24 cellular contexts compared by ENCODE assay signal in genomic region chr1:152904688-152905440, GRCh38. TPM values are rescaled to one million over a fixed set of nuclear protein-coding genes. Genes with fewer than 3 reads are reported as not detected.
"Had no signal": no experiment of that assay in that cellular context is flagged by ENCODE, and none has a peak within 500 bp of the region (broad histone marks: within the 10 kb centered on the region; RNA-seq: fewer than 3 reads in every experiment).

No MANE protein-coding gene starts in this region.

- H3K36me3 ChIP-seq: ascending aorta, gastrocnemius medialis, left ventricle myocardium inferior, transverse colon had no signal

- H3K27ac ChIP-seq: ascending aorta, gastrocnemius medialis, left ventricle myocardium inferior, transverse colon had no signal

- DNase-seq: activated B cell treated with CpG ODN at 0.5 μM for 24 hours; activated CD4-positive, alpha-beta T cell treated with anti-CD3 and anti-CD28 coated beads for 4 hours; activated CD8-positive, alpha-beta T cell treated with anti-CD3 and anti-CD28 coated beads, Interleukin-2, amount 10 ng/mL, durations not matched to agents 7 days and 5 days; activated effector memory CD4-positive, alpha-beta T cell treated with Interleukin-2 at 50 U/mL for 16 hours; activated naive CD4-positive, alpha-beta T cell treated with anti-CD3 and anti-CD28 coated beads, Interleukin-2, amount 10 ng/mL, durations not matched to agents 7 days and 5 days; activated T-cell treated with anti-CD3 and anti-CD28 coated beads, Interleukin-2, amount 50 U/mL, for 4 hours; effector CD8-positive, alpha-beta T cell; gastrocnemius medialis; head of caudate nucleus; left ventricle myocardium inferior; retina; stimulated activated naive B cell treated with anti-CD40 and anti-IgM and Interleukin-4, amounts not matched to agents 10 μg/mL and 1 μg/mL and 100 μg/mL, for 72 hours; substantia nigra; T-cell; transverse colon had no signal

- H3K4me1 Mint-ChIP-seq: activated B cell treated with CpG ODN at 0.5 μM for 24 hours; activated naive CD4-positive, alpha-beta T cell treated with anti-CD3 and anti-CD28 coated beads, Interleukin-2, amount 10 ng/mL, durations not matched to agents 7 days and 5 days; T-cell had no signal

- H3K4me3 ChIP-seq: ascending aorta, gastrocnemius medialis, left ventricle myocardium inferior, transverse colon had no signal

- H3K36me3 Mint-ChIP-seq: activated naive CD4-positive, alpha-beta T cell treated with anti-CD3 and anti-CD28 coated beads, Interleukin-2, amount 10 ng/mL, durations not matched to agents 7 days and 5 days; stimulated activated naive B cell treated with anti-CD40 and anti-IgM and Interleukin-4, amounts not matched to agents 10 μg/mL and 1 μg/mL and 100 μg/mL, for 72 hours; T-cell had no signal

- H3K9me3 ChIP-seq: ascending aorta, gastrocnemius medialis, left ventricle myocardium inferior, transverse colon had no signal

- H3K4me3 Mint-ChIP-seq: activated B cell treated with CpG ODN at 0.5 μM for 24 hours; activated CD8-positive, alpha-beta T cell treated with anti-CD3 and anti-CD28 coated beads, Interleukin-2, amount 10 ng/mL, durations not matched to agents 7 days and 5 days; activated naive CD4-positive, alpha-beta T cell treated with anti-CD3 and anti-CD28 coated beads, Interleukin-2, amount 10 ng/mL, durations not matched to agents 7 days and 5 days; activated T-cell treated with anti-CD3 and anti-CD28 coated beads, Interleukin-2, amount 50 U/mL, for 4 hours; dendritic cell treated with granulocyte-macrophage colony-stimulating factor and Interleukin-4, amounts not matched to agents 40 ng/mL and 50 ng/mL, for 4 days; stimulated activated naive B cell treated with anti-CD40 and anti-IgM and Interleukin-4, amounts not matched to agents 10 μg/mL and 1 μg/mL and 100 μg/mL, for 72 hours; T-cell had no signal

- H3K27ac Mint-ChIP-seq: activated B cell treated with CpG ODN at 0.5 μM for 24 hours; activated CD8-positive, alpha-beta T cell treated with anti-CD3 and anti-CD28 coated beads, Interleukin-2, amount 10 ng/mL, durations not matched to agents 7 days and 5 days; activated naive CD4-positive, alpha-beta T cell treated with anti-CD3 and anti-CD28 coated beads, Interleukin-2, amount 10 ng/mL, durations not matched to agents 7 days and 5 days; dendritic cell treated with granulocyte-macrophage colony-stimulating factor and Interleukin-4, amounts not matched to agents 40 ng/mL and 50 ng/mL, for 4 days; stimulated activated naive B cell treated with anti-CD40 and anti-IgM and Interleukin-4, amounts not matched to agents 10 μg/mL and 1 μg/mL and 100 μg/mL, for 72 hours; T-cell had no signal

- ATAC-seq: activated CD8-positive, alpha-beta T cell treated with anti-CD3 and anti-CD28 coated beads, Interleukin-2, amount 10 ng/mL, durations not matched to agents 7 days and 5 days; activated T-cell treated with anti-CD3 and anti-CD28 coated beads, Interleukin-2, amount 50 U/mL, for 4 hours; stimulated activated naive B cell treated with anti-CD40 and anti-IgM and Interleukin-4, amounts not matched to agents 10 μg/mL and 1 μg/mL and 100 μg/mL, for 72 hours; T-cell had no signal

- H3K27me3 ChIP-seq: gastrocnemius medialis, transverse colon had no signal

- H3K9me3 Mint-ChIP-seq: activated B cell treated with CpG ODN at 0.5 μM for 24 hours; activated naive CD4-positive, alpha-beta T cell treated with anti-CD3 and anti-CD28 coated beads, Interleukin-2, amount 10 ng/mL, durations not matched to agents 7 days and 5 days; activated T-cell treated with anti-CD3 and anti-CD28 coated beads, Interleukin-2, amount 50 U/mL, for 4 hours; dendritic cell treated with granulocyte-macrophage colony-stimulating factor and Interleukin-4, amounts not matched to agents 40 ng/mL and 50 ng/mL, for 4 days had no signal

- H3K4me1 ChIP-seq: ascending aorta, gastrocnemius medialis, left ventricle myocardium inferior, transverse colon had no signal

RNA-seq across cellular contexts. Expression of gene IVL, which starts 3.5 kb away (rescaled TPM):
- total RNA-seq: activated B cell treated with CpG ODN at 0.5 μM for 24 hours; activated CD8-positive, alpha-beta T cell treated with anti-CD3 and anti-CD28 coated beads, Interleukin-2, amount 10 ng/mL, durations not matched to agents 7 days and 5 days; activated T-cell treated with anti-CD3 and anti-CD28 coated beads, Interleukin-2, amount 50 U/mL, for 4 hours; ascending aorta; cerebellum; gastrocnemius medialis; left ventricle myocardium inferior; mononuclear cell; omental fat pad; posterior vena cava; T-cell; transverse colon had no signal
- polyA plus RNA-seq: neural cell had no signal

RNA-seq across cellular contexts. Expression of gene SMCP, which starts 26.7 kb away (rescaled TPM):
- total RNA-seq: activated B cell treated with CpG ODN at 0.5 μM for 24 hours; activated CD8-positive, alpha-beta T cell treated with anti-CD3 and anti-CD28 coated beads, Interleukin-2, amount 10 ng/mL, durations not matched to agents 7 days and 5 days; activated T-cell treated with anti-CD3 and anti-CD28 coated beads, Interleukin-2, amount 50 U/mL, for 4 hours; ascending aorta; cerebellum; gastrocnemius medialis; kidney epithelial cell; left ventricle myocardium inferior; mononuclear cell; omental fat pad; posterior vena cava; T-cell; transverse colon had no signal
- polyA plus RNA-seq: adipose tissue, neural cell had no signal

RNA-seq across cellular contexts. Expression of gene SPRR5, which starts 42.1 kb away (rescaled TPM):
- total RNA-seq: activated B cell treated with CpG ODN at 0.5 μM for 24 hours; activated CD8-positive, alpha-beta T cell treated with anti-CD3 and anti-CD28 coated beads, Interleukin-2, amount 10 ng/mL, durations not matched to agents 7 days and 5 days; activated T-cell treated with anti-CD3 and anti-CD28 coated beads, Interleukin-2, amount 50 U/mL, for 4 hours; ascending aorta; cerebellum; gastrocnemius medialis; kidney epithelial cell; left ventricle myocardium inferior; mononuclear cell; omental fat pad; posterior vena cava; T-cell; transverse colon had no signal
- polyA plus RNA-seq: adipose tissue, neural cell had no signal

RNA-seq across cellular contexts. Expression of gene LCE7A, which starts 45.1 kb away (rescaled TPM):
- total RNA-seq: activated B cell treated with CpG ODN at 0.5 μM for 24 hours; activated CD8-positive, alpha-beta T cell treated with anti-CD3 and anti-CD28 coated beads, Interleukin-2, amount 10 ng/mL, durations not matched to agents 7 days and 5 days; activated T-cell treated with anti-CD3 and anti-CD28 coated beads, Interleukin-2, amount 50 U/mL, for 4 hours; ascending aorta; cerebellum; gastrocnemius medialis; kidney epithelial cell; left ventricle myocardium inferior; mononuclear cell; omental fat pad; posterior vena cava; T-cell; transverse colon had no signal
- polyA plus RNA-seq: adipose tissue, neural cell had no signal
